2 cellular contexts compared by ENCODE assay signal in the genomic region with DNA sequence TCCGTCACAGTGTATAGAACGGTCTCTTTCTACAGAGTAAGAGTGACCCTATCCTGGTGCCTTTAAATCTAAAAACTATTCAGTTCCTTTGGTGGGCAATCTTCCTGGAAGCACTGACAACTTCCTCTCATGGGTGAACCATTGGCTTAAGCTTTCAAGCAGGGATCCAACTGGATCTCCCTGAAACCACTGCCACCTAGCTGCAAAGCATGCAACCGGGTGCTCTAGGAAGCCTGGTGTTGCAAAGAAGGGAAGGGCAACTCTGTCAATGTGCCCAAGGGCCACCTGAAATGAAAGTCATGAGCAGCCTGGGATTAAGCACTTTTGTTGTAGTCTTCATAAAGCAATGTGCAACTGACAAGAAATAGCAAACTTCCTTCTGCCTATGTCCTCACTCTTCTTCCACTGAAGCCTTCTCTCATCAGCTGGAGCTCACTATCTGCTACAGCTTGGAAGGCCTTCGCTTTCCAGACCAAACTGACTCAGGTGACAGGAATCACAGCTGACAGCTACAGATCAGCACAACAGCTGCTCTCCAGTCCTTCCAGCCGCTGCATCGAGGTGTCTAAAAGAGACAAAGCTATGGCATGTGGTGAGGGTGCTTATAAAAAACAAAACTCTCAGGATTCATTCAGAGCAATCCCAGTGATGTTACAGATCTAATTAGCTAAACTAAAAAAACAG.
TF ChIP-seq lines count a peak whose summit lies in the region.

No MANE protein-coding gene starts in this region.

TF ChIP-seq in endothelial cell of umbilical vein, 7 proteins besides CTCF, POLR2A, EP300 and RAD21 (continued from another document):
- TF ChIP-seq GATA2 (IDR thresholded peaks at IDR 0.05; ENCODE audit: insufficient read depth, insufficient read length, low read depth, low read length) = no peak
- TF ChIP-seq JUN (IDR thresholded peaks at IDR 0.05; ENCODE audit: borderline replicate concordance, insufficient read depth, insufficient read length, low read depth) = no peak
- no peak for TF ChIP-seq MYC (IDR thresholded peaks at IDR 0.05; ENCODE audit: low read depth, low read length)
- no peak for TF ChIP-seq MAX (IDR thresholded peaks at IDR 0.05; ENCODE audit: insufficient read depth, insufficient read length)

TF ChIP-seq in neural cell, 6 proteins besides CTCF, POLR2A, EP300 and RAD21 (continued from another document):
- TF ChIP-seq REST (IDR thresholded peaks at IDR 0.05; ENCODE audit: borderline replicate concordance) (no peak), EZH2 (IDR thresholded peaks at IDR 0.05; ENCODE audit: borderline replicate concordance, insufficient read depth, low read length, poor library complexity, severe bottlenecking) (no peak), POLR2AphosphoS5 (IDR thresholded peaks at IDR 0.05) (no peak)
